ENCODE assay signal across 8 cellular contexts in the genomic region with DNA sequence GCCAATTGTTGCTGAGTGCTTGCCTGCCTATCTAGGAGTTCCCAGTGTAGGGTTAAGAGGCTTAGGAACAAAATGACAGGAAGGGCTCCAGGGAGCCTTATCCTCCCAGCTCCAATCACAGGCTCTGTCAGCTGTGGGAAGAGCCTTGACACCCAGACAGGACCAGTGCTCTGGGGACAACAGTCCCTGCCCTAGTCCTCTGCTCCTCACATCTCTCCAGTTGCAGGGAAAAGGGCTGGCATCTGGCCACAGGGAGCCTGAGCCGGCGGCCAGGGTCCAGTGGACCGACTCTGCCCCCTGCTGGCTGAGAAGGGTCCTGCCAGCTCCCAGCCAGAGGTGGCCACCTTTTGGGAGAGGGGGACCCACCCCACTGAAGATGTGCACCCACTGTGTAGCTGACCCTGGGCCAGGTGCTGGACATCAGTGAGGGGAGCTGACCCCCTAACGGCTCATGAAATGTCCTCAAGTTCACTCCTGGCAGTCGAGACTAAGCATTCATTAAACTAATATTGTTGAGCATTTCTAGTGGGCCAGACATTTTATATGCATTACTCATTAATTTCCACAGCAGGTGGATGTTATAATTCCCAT. TPM values are rescaled to one million over a fixed set of nuclear protein-coding genes. Genes with fewer than 3 reads are reported as not detected.
A peak's percentile ranks its signal among the peaks of the same experiment; 100 is the strongest.
DNase-seq lines count a peak whose midpoint lies in the region; ATAC-seq and TF ChIP-seq lines count a peak whose summit lies in the region.

No MANE protein-coding gene starts in this region.

- peak; percentile 98 for TF ChIP-seq CTCF in GM12872 (IDR thresholded peaks at IDR 0.05; ENCODE audit: insufficient read depth, low read depth, low read length)
- peak; percentile 98 for TF ChIP-seq CTCF in choroid plexus epithelial cell (conservative IDR thresholded peaks at IDR 0.05; ENCODE audit: low read depth, low read length)

- peak; percentile 28 for DNase-seq in NCI-H2029 (lab: John Stamatoyannopoulos, UW)
- peak; percentile 76 for DNase-seq in activated CD4-positive, CD25-positive, alpha-beta regulatory T cell treated with anti-CD3 and anti-CD28 coated beads, Interleukin-2, amount 50 U/mL, for 72 hours
- peak; percentile 82 for DNase-seq in choroid plexus epithelial cell (ENCODE audit: low read depth)
- peak; percentile 91 for DNase-seq in left lobe of liver (ENCODE audit: low spot score)
- DNase-seq in stimulated activated CD4-positive, alpha-beta T cell treated with anti-CD3 and anti-CD28 coated beads, TNF-alpha, amount 100 ng/mL, for 1 hour (ENCODE audit: low read depth in 3 of 3, low spot score in 1 of 3) = peak in 2 of 3 donors; percentile 41 to 60

- H3K4me3 ChIP-seq in choroid plexus epithelial cell (ENCODE audit: low read depth, low read length) = no peak overlapping the region

- ATAC-seq in left lobe of liver = peak; percentile 67
- ATAC-seq in GM18873 (IDR thresholded peaks at IDR 0.05; ENCODE audit: low FRiP score, unreplicated experiment) = no peak
- no peak for ATAC-seq in HG03460 (IDR thresholded peaks at IDR 0.05; ENCODE audit: unreplicated experiment)

RNA-seq across cellular contexts. Expression of gene DNAJB12, which starts 17.6 kb away (rescaled TPM):
- total RNA-seq in left lobe of liver = 20.4 TPM

Comparison
In these comparisons a context has a peak if more than half of its experiments do, and no peak if none do; other contexts are left out.
1. DNase-seq: peak in every context shown above with its lines; median percentile 91 in left lobe of liver; 82 in choroid plexus epithelial cell; 76 in activated CD4-positive, CD25-positive, alpha-beta regulatory T cell treated with anti-CD3 and anti-CD28 coated beads, Interleukin-2, amount 50 U/mL, for 72 hours; 50 in stimulated activated CD4-positive, alpha-beta T cell treated with anti-CD3 and anti-CD28 coated beads, TNF-alpha, amount 100 ng/mL, for 1 hour; 28 in NCI-H2029.